ENCODE assay signal across 8 cellular contexts in genomic region chr7:99103836-99104235, GRCh38. TPM values are rescaled to one million over a fixed set of nuclear protein-coding genes. Genes with fewer than 3 reads are reported as not detected.
DNase-seq lines count a peak whose midpoint lies in the region; ATAC-seq, FAIRE-seq and TF ChIP-seq lines count a peak whose summit lies in the region.
"Not testable (repeated sequence)": the region's sequence is repeated elsewhere in the genome, so short reads cannot be mapped to it uniquely, and the experiment has no call there.

No MANE protein-coding gene starts in this region.

- H3K9me3 ChIP-seq in BLaER1: peaks cover 52% of the 10 kb centered on the region
- H3K9me3 ChIP-seq in PC-3 (ENCODE audit: low read length); astrocyte (ENCODE audit: insufficient read depth, low read depth, low read length); thoracic aorta: not testable (repeated sequence)

- intact Hi-C loops in PC-3 (cut with micrococcal nuclease): loop anchor here (1.0 to 5.0 kb wide), 6 partner anchors 19 to 209 kb away; no protein-coding TSS in a partner anchor
- intact Hi-C loops in activated CD4-positive, alpha-beta T cell treated with anti-CD3 and anti-CD28 coated beads for 36 hours (cut with DNase I, micrococcal nuclease): loop anchor here (1.0 to 2.0 kb wide), 2 partner anchors 39 kb away; no protein-coding TSS in a partner anchor

- H3K36me3 Mint-ChIP-seq in activated CD4-positive, alpha-beta T cell treated with anti-CD3 and anti-CD28 coated beads for 36 hours (ENCODE audit: low read depth): peaks cover 16% of the 10 kb centered on the region
- H3K36me3 Mint-ChIP-seq in astrocyte (ENCODE audit: low read depth, unreplicated experiment); osteocyte (ENCODE audit: unreplicated experiment): not testable (repeated sequence)

- POLR2A ChIA-PET in PC-3 (lab: Charles Lee; ENCODE audit: unreplicated experiment): interaction anchor here (0.6 kb wide), 1 partner anchor 122 kb away, joined by 4 read pairs; no protein-coding TSS in a partner anchor
- POLR2A ChIA-PET in activated CD4-positive, alpha-beta T cell treated with anti-CD3 and anti-CD28 coated beads for 36 hours (lab: Charles Lee): interaction anchor here (0.6 to 1.1 kb wide), 2 partner anchors 108 to 534 kb away, joined by 3 to 6 read pairs; no protein-coding TSS in a partner anchor

- not testable (repeated sequence) for DNase-seq in PC-3; activated CD4-positive, alpha-beta T cell treated with anti-CD3 and anti-CD28 coated beads for 36 hours; astrocyte (ENCODE audit: low read depth); osteocyte (ENCODE audit: extremely low spot score, unreplicated experiment); thoracic aorta (ENCODE audit: low spot score)
- DNase-seq in fibroblast of peridontal ligament (ENCODE audit: extremely low read depth): peak; percentile 66

- H3K4me1 ChIP-seq in BLaER1 (peaks cover 57% of the 10 kb centered on the region), PC-3 (ENCODE audit: insufficient read depth, low read length) (peaks cover 74% of the 10 kb centered on the region), astrocyte (ENCODE audit: insufficient read depth, low read length) (peaks cover 41% of the 10 kb centered on the region), thoracic aorta (ENCODE audit: control insufficient read depth in 1 of 2, low read depth in 2 of 2) (peaks cover 42 to 90% of the 10 kb centered on the region in 2 donors)

- CTCF ChIA-PET in PC-3 (lab: Charles Lee): interaction anchor here (0.5 kb wide), 1 partner anchor 171 kb away, joined by 11 read pairs; no protein-coding TSS in a partner anchor
- CTCF ChIA-PET in activated CD4-positive, alpha-beta T cell treated with anti-CD3 and anti-CD28 coated beads for 36 hours (lab: Charles Lee): interaction anchor here (1.7 kb wide), 1 partner anchor 20 kb away, joined by 3 read pairs; no protein-coding TSS in a partner anchor

- not testable (repeated sequence) for H3K9me2 ChIP-seq in PC-3 (replicated peaks; ENCODE audit: low read length)

- H3K4me2 ChIP-seq in BLaER1 (peak overlapping the region; percentile 59), PC-3 (ENCODE audit: low read length) (peak overlapping the region; percentile 85), astrocyte (ENCODE audit: low read length) (peak overlapping the region; percentile 61)

- FAIRE-seq in astrocyte (lab: Jason Lieb, UNC): not testable (repeated sequence)

- H3K36me3 ChIP-seq in BLaER1: peaks cover 46% of the 10 kb centered on the region
- H3K36me3 ChIP-seq in PC-3 (ENCODE audit: low read depth, low read length); astrocyte (ENCODE audit: insufficient read depth, low read length); thoracic aorta: not testable (repeated sequence)

- not testable (repeated sequence) for H3K27me3 Mint-ChIP-seq in activated CD4-positive, alpha-beta T cell treated with anti-CD3 and anti-CD28 coated beads for 36 hours; astrocyte (ENCODE audit: low read depth, unreplicated experiment); osteocyte (ENCODE audit: unreplicated experiment)

- H3K79me2 ChIP-seq in PC-3 (ENCODE audit: low read length) (peaks cover 97% of the 10 kb centered on the region), astrocyte (ENCODE audit: insufficient read depth, low read length) (peaks cover 100% of the 10 kb centered on the region)

- not testable (repeated sequence) for H3K4me3 ChIP-seq in BLaER1; PC-3 (ENCODE audit: low read length); astrocyte (ENCODE audit: insufficient read depth, low read depth, low read length); thoracic aorta

- H4K20me1 ChIP-seq in BLaER1 (peaks cover 50% of the 10 kb centered on the region), PC-3 (ENCODE audit: low read length) (peaks cover 35% of the 10 kb centered on the region; the same call in 1 of the 2 replicates), astrocyte (ENCODE audit: insufficient read depth, low read length) (peaks cover 80% of the 10 kb centered on the region)

- H3F3A ChIP-seq in PC-3 (ENCODE audit: low read length, unreplicated experiment): not testable (repeated sequence)

- not testable (repeated sequence) for H3K9ac ChIP-seq in BLaER1; PC-3 (ENCODE audit: low read length)
- H3K9ac ChIP-seq in astrocyte (ENCODE audit: low read length): peak overlapping the region; percentile 31

- H3K27me3 ChIP-seq in BLaER1; PC-3 (ENCODE audit: low read length); astrocyte (ENCODE audit: insufficient read depth, low read length); thoracic aorta (replicated peaks; ENCODE audit: insufficient read depth): not testable (repeated sequence)

- not testable (repeated sequence) for H3K27ac ChIP-seq in BLaER1
- H3K27ac ChIP-seq in PC-3 (ENCODE audit: low read length): peak overlapping the region; percentile 93
- H3K27ac ChIP-seq in astrocyte (ENCODE audit: low read depth, low read length): peak overlapping the region; percentile 67
- H3K27ac ChIP-seq in cingulate gyrus (ENCODE audit: low read depth, low read length): peak overlapping the region; percentile 43
- peak overlapping the region; percentile 31 to 74 for H3K27ac ChIP-seq in thoracic aorta

- H3K4me1 Mint-ChIP-seq in activated CD4-positive, alpha-beta T cell treated with anti-CD3 and anti-CD28 coated beads for 36 hours: peaks cover 60% of the 10 kb centered on the region
- H3K4me1 Mint-ChIP-seq in astrocyte (ENCODE audit: low read depth, unreplicated experiment): peaks cover 44% of the 10 kb centered on the region
- peaks cover 83% of the 10 kb centered on the region for H3K4me1 Mint-ChIP-seq in osteocyte (ENCODE audit: unreplicated experiment)

- H3K9me3 Mint-ChIP-seq in activated CD4-positive, alpha-beta T cell treated with anti-CD3 and anti-CD28 coated beads for 36 hours (ENCODE audit: low read depth): peaks cover 12% of the 10 kb centered on the region
- not testable (repeated sequence) for H3K9me3 Mint-ChIP-seq in astrocyte (ENCODE audit: unreplicated experiment); osteocyte (ENCODE audit: unreplicated experiment)

- not testable (repeated sequence) for ATAC-seq in PC-3; activated CD4-positive, alpha-beta T cell treated with anti-CD3 and anti-CD28 coated beads for 36 hours; thoracic aorta (ENCODE audit: insufficient number of reproducible peaks, low FRiP score, low read depth)

- TF ChIP-seq CTCF in PC-3 (conservative IDR thresholded peaks at IDR 0.05; ENCODE audit: low read depth, low read length); astrocyte (IDR thresholded peaks at IDR 0.05; ENCODE audit: insufficient read depth, low read depth, low read length); osteocyte (IDR thresholded peaks at IDR 0.05); thoracic aorta (IDR thresholded peaks at IDR 0.05): not testable (repeated sequence)

- H3K4me3 Mint-ChIP-seq in activated CD4-positive, alpha-beta T cell treated with anti-CD3 and anti-CD28 coated beads for 36 hours; astrocyte (ENCODE audit: unreplicated experiment); osteocyte (ENCODE audit: unreplicated experiment): not testable (repeated sequence)

- BruUV-seq in PC-3 (replicated peaks; lab: Mats Ljungman, UMichigan): not testable (repeated sequence)

- not testable (repeated sequence) for H2AFZ ChIP-seq in PC-3 (ENCODE audit: low read length); astrocyte (ENCODE audit: low read depth, low read length)

- peak overlapping the region; percentile 6 for H3K27ac Mint-ChIP-seq in activated CD4-positive, alpha-beta T cell treated with anti-CD3 and anti-CD28 coated beads for 36 hours
- peak overlapping the region; percentile 5 for H3K27ac Mint-ChIP-seq in astrocyte (ENCODE audit: unreplicated experiment)
- peak overlapping the region; percentile 92 for H3K27ac Mint-ChIP-seq in osteocyte (ENCODE audit: unreplicated experiment)

RNA-seq across cellular contexts. Expression of gene SMURF1, which starts 40.1 kb away (rescaled TPM):
- total RNA-seq in PC-3 (2014; rRNA removed) (30.2 and 32.3 TPM in 2 replicates), astrocyte (36.9 and 44.7 TPM in 2 replicates), osteocyte (23.6 and 24.1 TPM in 2 replicates), thoracic aorta (10 to 100 TPM; 33.8 to 40.9 TPM)
- 10 to 100 TPM; 12.4 to 13.4 TPM for total RNA-seq in activated CD4-positive, alpha-beta T cell treated with anti-CD3 and anti-CD28 coated beads for 36 hours

Comparison
In these comparisons a context has a peak if more than half of its experiments do, and no peak if none do; other contexts are left out.
1. H3K27ac Mint-ChIP-seq: peak in every context shown above with its lines; median percentile 92 in osteocyte; 6 in activated CD4-positive, alpha-beta T cell treated with anti-CD3 and anti-CD28 coated beads for 36 hours; 5 in astrocyte.